ENCODE assay signal across 32 cellular contexts in the genomic region with DNA sequence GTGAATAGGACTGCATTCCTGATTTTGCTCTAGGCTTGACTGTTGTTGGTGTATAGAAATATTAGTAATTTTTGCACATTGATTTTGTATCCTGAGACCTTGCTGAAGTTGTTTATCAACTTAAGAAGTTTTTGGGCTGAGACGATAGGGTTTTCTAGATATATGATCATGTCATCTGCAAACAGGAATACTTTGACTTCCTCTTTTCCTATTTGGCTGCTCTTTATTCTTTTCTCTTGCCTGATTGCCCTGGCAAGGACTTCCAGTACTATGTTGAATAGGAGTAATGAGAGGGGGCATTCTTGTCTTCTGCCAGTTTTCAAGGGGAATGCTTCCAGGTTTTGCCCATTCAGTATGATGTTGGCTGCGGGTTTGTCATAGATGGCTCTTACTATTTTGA. TPM values are rescaled to one million over a fixed set of nuclear protein-coding genes. Genes with fewer than 3 reads are reported as not detected.
"Had no signal": no experiment of that assay in that cellular context is flagged by ENCODE, and none has a peak within 500 bp of the region (broad histone marks: within the 10 kb centered on the region; RNA-seq: fewer than 3 reads in every experiment).

No MANE protein-coding gene starts in this region.

- H3K4me1 Mint-ChIP-seq: nephron, neural progenitor cell had no signal

- H3K27ac Mint-ChIP-seq: naive thymus-derived CD4-positive, alpha-beta T cell; nephron; neural progenitor cell; progenitor cell of endocrine pancreas; stimulated activated naive CD8-positive, alpha-beta T cell treated with anti-CD3 and anti-CD28 coated beads, Interleukin-15, amount 100 ng/mL, for 72 hours; type B pancreatic cell had no signal

- H3K4me3 Mint-ChIP-seq: naive thymus-derived CD4-positive, alpha-beta T cell; nephron; neural progenitor cell; stimulated activated naive CD8-positive, alpha-beta T cell treated with anti-CD3 and anti-CD28 coated beads, Interleukin-15, amount 100 ng/mL, for 72 hours; type B pancreatic cell had no signal

- H3K36me3 Mint-ChIP-seq: neural progenitor cell, type B pancreatic cell had no signal

- H3K9me3 Mint-ChIP-seq: stimulated activated naive CD8-positive, alpha-beta T cell treated with anti-CD3 and anti-CD28 coated beads, Interleukin-15, amount 100 ng/mL, for 72 hours had no signal

- DNase-seq: colonic mucosa; dermis blood vessel endothelial cell; effector memory CD4-positive, alpha-beta T cell; foreskin keratinocyte; heart left ventricle; left cardiac atrium; left lung; mesendoderm; midbrain; naive thymus-derived CD4-positive, alpha-beta T cell; right lobe of liver; stimulated activated CD4-positive, alpha-beta T cell treated with anti-CD3 and anti-CD28 coated beads, Interleukin-12 subunit alpha, Interleukin-12 subunit beta, amount 100 ng/mL, for 4 hours; stimulated activated CD4-positive, alpha-beta T cell treated with anti-CD3 and anti-CD28 coated beads, Interleukin-1b, Interleukin-23, amount 100 ng/mL, for 48 hours; stimulated activated CD4-positive, alpha-beta T cell treated with anti-CD3 and anti-CD28 coated beads, Interleukin-4, amount 100 ng/mL, for 1 hour; stimulated activated CD8-positive, alpha-beta memory T cell treated with anti-CD3 and anti-CD28 coated beads, Interleukin-4, amount 100 ng/mL, for 48 hours; stimulated activated naive CD4-positive, alpha-beta T cell; stimulated activated naive CD8-positive, alpha-beta T cell treated with anti-CD3 and anti-CD28 coated beads, Interleukin-15, amount 100 ng/mL, for 72 hours; testis; tibial artery had no signal

- ATAC-seq: foreskin keratinocyte; gastroesophageal sphincter; heart left ventricle; left cardiac atrium; left lung; naive thymus-derived CD4-positive, alpha-beta T cell; right lobe of liver; stimulated activated naive CD8-positive, alpha-beta T cell treated with anti-CD3 and anti-CD28 coated beads, Interleukin-15, amount 100 ng/mL, for 72 hours had no signal

RNA-seq across cellular contexts. Expression of a gene that starts 13.4 kb away (rescaled TPM):
- total RNA-seq: dermis blood vessel endothelial cell, hepatocyte, kidney epithelial cell, lung microvascular endothelial cell, progenitor cell of endocrine pancreas had no signal

RNA-seq across cellular contexts. Expression of a gene that starts 40.1 kb away (rescaled TPM):
- total RNA-seq: dermis blood vessel endothelial cell, endothelial cell of umbilical vein, epithelial cell of proximal tubule, fibroblast of lung, foreskin keratinocyte, hepatocyte, kidney epithelial cell, lung microvascular endothelial cell, osteoblast, progenitor cell of endocrine pancreas, smooth muscle cell had no signal
